ENCODE assay signal across 13 cellular contexts in the genomic region with DNA sequence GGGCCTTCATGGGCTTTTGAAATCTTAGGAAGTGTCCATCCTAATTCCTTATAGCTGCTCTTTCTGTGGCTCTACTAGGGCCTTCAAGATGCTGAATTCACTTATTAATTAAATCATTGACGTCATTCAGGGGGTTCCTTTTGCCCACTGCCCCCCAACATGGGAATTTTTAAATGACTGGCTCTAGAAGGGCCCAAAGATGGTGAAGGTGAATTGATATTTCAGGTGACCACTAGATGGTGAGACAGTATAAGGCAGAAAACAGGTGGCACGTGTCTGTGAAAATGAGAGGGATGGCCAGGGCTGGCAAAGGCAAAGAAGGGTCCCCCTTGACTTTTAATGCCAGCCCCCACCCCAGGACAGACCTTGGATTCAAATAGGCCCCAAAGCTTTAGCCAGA. TPM values are rescaled to one million over a fixed set of nuclear protein-coding genes. Genes with fewer than 3 reads are reported as not detected.
A peak's percentile ranks its signal among the peaks of the same experiment; 100 is the strongest.
DNase-seq lines count a peak whose midpoint lies in the region; ATAC-seq and TF ChIP-seq lines count a peak whose summit lies in the region.
"Had no signal": no experiment of that assay in that cellular context is flagged by ENCODE, and none has a peak within 500 bp of the region (broad histone marks: within the 10 kb centered on the region; RNA-seq: fewer than 3 reads in every experiment).

No MANE protein-coding gene starts in this region.

- H3K36me3 ChIP-seq in GM23338 (ENCODE audit: insufficient read depth): no peaks in the 10 kb centered on the region

- no peaks in the 10 kb centered on the region for H3K27me3 Mint-ChIP-seq in GM23338 (ENCODE audit: insufficient read depth, low read depth, poor library complexity)

- H3K4me3 ChIP-seq in GM23338: no peak overlapping the region

- no peak overlapping the region for H3K27ac Mint-ChIP-seq in GM23338

- H3K4me3 Mint-ChIP-seq in GM23338: no peak overlapping the region

- peaks cover 19% of the 10 kb centered on the region; the same call in 2 of the 3 replicates for H3K36me3 Mint-ChIP-seq in GM23338 (ENCODE audit: low read depth)

- H2AFZ ChIP-seq in GM23338: no peak overlapping the region

- H3K4me2 ChIP-seq in GM23338: no peak overlapping the region

- H3K9me2 ChIP-seq in GM23338 (ENCODE audit: insufficient read depth): no peaks in the 10 kb centered on the region

- peak; percentile 40 to 52 for TF ChIP-seq CTCF in GM23338 (conservative IDR thresholded peaks at IDR 0.05; ENCODE audit: low read depth in 2 of 2)

- H3K27ac ChIP-seq in GM23338 (ENCODE audit: low read depth): no peak overlapping the region

- no peaks in the 10 kb centered on the region for H3F3A ChIP-seq in GM23338 (replicated peaks; ENCODE audit: low read depth)

- ATAC-seq in GM23338: no peak
- ATAC-seq in left lobe of liver: peak; percentile 44
- ATAC-seq in HG03469 (IDR thresholded peaks at IDR 0.05; ENCODE audit: unreplicated experiment): no peak
- ATAC-seq: left cardiac atrium had no signal

- no peaks in the 10 kb centered on the region for H3K9me3 Mint-ChIP-seq in GM23338

- H3K27me3 ChIP-seq in GM23338 (ENCODE audit: insufficient read depth): no peaks in the 10 kb centered on the region

- no peaks in the 10 kb centered on the region; the same call in 1 of the 2 replicates for H4K20me1 ChIP-seq in GM23338 (replicated peaks; ENCODE audit: insufficient read depth)

- peaks cover 5% of the 10 kb centered on the region; the same call in 1 of the 2 replicates for H3K79me2 ChIP-seq in GM23338 (replicated peaks; ENCODE audit: insufficient read depth)

- no peaks in the 10 kb centered on the region for H3K4me1 Mint-ChIP-seq in GM23338

- DNase-seq in NCI-H1105 treated with DMSO at 0.1 percent for 48 hours (lab: John Stamatoyannopoulos, UW): peak; percentile 13
- DNase-seq in NCI-H1105 (lab: John Stamatoyannopoulos, UW): no peak
- no peak for DNase-seq in GM23338 (ENCODE audit: low spot score)
- DNase-seq in RPMI8226: peak; percentile 16
- DNase-seq in left lobe of liver (ENCODE audit: low spot score): no peak
- DNase-seq in T-helper 2 cell: no peak
- DNase-seq in T-helper 1 cell: no peak
- DNase-seq: ACHN, activated gamma-delta T cell, left cardiac atrium, NCI-H1092 treated with DMSO at 0.1 percent for 48 hours, nucleus accumbens had no signal

- peaks cover 9% of the 10 kb centered on the region; the same call in 1 of the 2 replicates for H3K4me1 ChIP-seq in GM23338 (ENCODE audit: insufficient read depth)

TF ChIP-seq in GM23338, 12 proteins besides CTCF, POLR2A, EP300 and RAD21:
- no peak for TF ChIP-seq CREB1 (CRISPR knock-in tag; IDR thresholded peaks at IDR 0.05; ENCODE audit: low read depth)
- no peak for TF ChIP-seq EZH2 (IDR thresholded peaks at IDR 0.05; ENCODE audit: low read depth, unreplicated experiment)
- TF ChIP-seq JUNB (IDR thresholded peaks at IDR 0.05; ENCODE audit: unreplicated experiment): no peak
- TF ChIP-seq, protein P1, sequence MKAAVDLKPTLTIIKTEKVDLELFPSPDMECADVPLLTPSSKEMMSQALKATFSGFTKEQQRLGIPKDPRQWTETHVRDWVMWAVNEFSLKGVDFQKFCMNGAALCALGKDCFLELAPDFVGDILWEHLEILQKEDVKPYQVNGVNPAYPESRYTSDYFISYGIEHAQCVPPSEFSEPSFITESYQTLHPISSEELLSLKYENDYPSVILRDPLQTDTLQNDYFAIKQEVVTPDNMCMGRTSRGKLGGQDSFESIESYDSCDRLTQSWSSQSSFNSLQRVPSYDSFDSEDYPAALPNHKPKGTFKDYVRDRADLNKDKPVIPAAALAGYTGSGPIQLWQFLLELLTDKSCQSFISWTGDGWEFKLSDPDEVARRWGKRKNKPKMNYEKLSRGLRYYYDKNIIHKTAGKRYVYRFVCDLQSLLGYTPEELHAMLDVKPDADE (IDR thresholded peaks at IDR 0.05): no peak
- no peak for TF ChIP-seq POLR2AphosphoS5 (IDR thresholded peaks at IDR 0.05; ENCODE audit: low read depth)
- TF ChIP-seq, protein P2, sequence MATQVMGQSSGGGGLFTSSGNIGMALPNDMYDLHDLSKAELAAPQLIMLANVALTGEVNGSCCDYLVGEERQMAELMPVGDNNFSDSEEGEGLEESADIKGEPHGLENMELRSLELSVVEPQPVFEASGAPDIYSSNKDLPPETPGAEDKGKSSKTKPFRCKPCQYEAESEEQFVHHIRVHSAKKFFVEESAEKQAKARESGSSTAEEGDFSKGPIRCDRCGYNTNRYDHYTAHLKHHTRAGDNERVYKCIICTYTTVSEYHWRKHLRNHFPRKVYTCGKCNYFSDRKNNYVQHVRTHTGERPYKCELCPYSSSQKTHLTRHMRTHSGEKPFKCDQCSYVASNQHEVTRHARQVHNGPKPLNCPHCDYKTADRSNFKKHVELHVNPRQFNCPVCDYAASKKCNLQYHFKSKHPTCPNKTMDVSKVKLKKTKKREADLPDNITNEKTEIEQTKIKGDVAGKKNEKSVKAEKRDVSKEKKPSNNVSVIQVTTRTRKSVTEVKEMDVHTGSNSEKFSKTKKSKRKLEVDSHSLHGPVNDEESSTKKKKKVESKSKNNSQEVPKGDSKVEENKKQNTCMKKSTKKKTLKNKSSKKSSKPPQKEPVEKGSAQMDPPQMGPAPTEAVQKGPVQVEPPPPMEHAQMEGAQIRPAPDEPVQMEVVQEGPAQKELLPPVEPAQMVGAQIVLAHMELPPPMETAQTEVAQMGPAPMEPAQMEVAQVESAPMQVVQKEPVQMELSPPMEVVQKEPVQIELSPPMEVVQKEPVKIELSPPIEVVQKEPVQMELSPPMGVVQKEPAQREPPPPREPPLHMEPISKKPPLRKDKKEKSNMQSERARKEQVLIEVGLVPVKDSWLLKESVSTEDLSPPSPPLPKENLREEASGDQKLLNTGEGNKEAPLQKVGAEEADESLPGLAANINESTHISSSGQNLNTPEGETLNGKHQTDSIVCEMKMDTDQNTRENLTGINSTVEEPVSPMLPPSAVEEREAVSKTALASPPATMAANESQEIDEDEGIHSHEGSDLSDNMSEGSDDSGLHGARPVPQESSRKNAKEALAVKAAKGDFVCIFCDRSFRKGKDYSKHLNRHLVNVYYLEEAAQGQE (IDR thresholded peaks at IDR 0.05; ENCODE audit: unreplicated experiment): no peak
- TF ChIP-seq STAT1 (IDR thresholded peaks at IDR 0.05; ENCODE audit: unreplicated experiment): no peak
- no peak for TF ChIP-seq EZH2phosphoT487 (IDR thresholded peaks at IDR 0.05; ENCODE audit: unreplicated experiment)

RNA-seq across cellular contexts. Expression of a gene that starts 11.8 kb away (rescaled TPM):
- 1,032 and 1,042 TPM in 2 replicates for total RNA-seq in GM23338 (2014; rRNA removed; shearing (Covaris generic))
- polyA plus RNA-seq in GM23338 (2016; fragmentation: Nextera tagmentation; extraction: Ambion mirVana): 917 and 940 TPM in 2 replicates
- total RNA-seq in left lobe of liver: 305 TPM

RNA-seq across cellular contexts. Expression of a gene that starts 13.6 kb away (rescaled TPM):
- total RNA-seq in GM23338 (2014; rRNA removed; shearing (Covaris generic)): 12.1 and 15.0 TPM in 2 replicates
- polyA plus RNA-seq in GM23338 (2016; fragmentation: Nextera tagmentation; extraction: Ambion mirVana): 11.3 and 12.3 TPM in 2 replicates
- total RNA-seq in left lobe of liver: 0.35 TPM

Comparison
In these comparisons a context has a peak if more than half of its experiments do, and no peak if none do; other contexts are left out.
1. DNase-seq: peak in NCI-H1105 treated with DMSO at 0.1 percent for 48 hours (single experiment) and RPMI8226 (single experiment); none in NCI-H1105 (single experiment), GM23338 (single experiment), left lobe of liver (single experiment), T-helper 2 cell (0 of 5) and T-helper 1 cell (0 of 5).